14 cellular contexts compared by ENCODE assay signal in genomic region chr6:134426623-134427022, GRCh38.
DNase-seq lines count a peak whose midpoint lies in the region; ATAC-seq, FAIRE-seq and TF ChIP-seq lines count a peak whose summit lies in the region.
"Had no signal": no experiment of that assay in that cellular context is flagged by ENCODE, and none has a peak within 500 bp of the region (broad histone marks: within the 10 kb centered on the region; RNA-seq: fewer than 3 reads in every experiment).

No MANE protein-coding gene starts in this region.

- TF ChIP-seq CTCF in MCF 10A (IDR thresholded peaks at IDR 0.05; ENCODE audit: unreplicated experiment) (no peak), breast epithelium (IDR thresholded peaks at IDR 0.05) (no peak), GM23338 (conservative IDR thresholded peaks at IDR 0.05; ENCODE audit: low read depth in 2 of 2) (no peak), endothelial cell of umbilical vein (IDR thresholded peaks at IDR 0.05; ENCODE audit: extremely low read depth in 1 of 2, insufficient read depth in 1 of 2, low read depth in 1 of 2, low read length in 2 of 2) (no peak), Peyer's patch (IDR thresholded peaks at IDR 0.05) (no peak)

- no peak overlapping the region for H3K4me2 ChIP-seq in GM23338
- H3K4me2 ChIP-seq in endothelial cell of umbilical vein (ENCODE audit: insufficient read depth, low read length) = no peak overlapping the region

- no peak for ATAC-seq in GM23338
- no peak for ATAC-seq in stimulated activated memory B cell treated with anti-CD40 and anti-IgM and Interleukin-4, amounts not matched to agents 10 μg/mL and 1 μg/mL and 100 μg/mL, for 72 hours

- H3K4me1 ChIP-seq in breast epithelium (no peaks in the 10 kb centered on the region), GM23338 (ENCODE audit: insufficient read depth) (no peaks in the 10 kb centered on the region; the same call in 1 of the 2 replicates), endothelial cell of umbilical vein (ENCODE audit: control insufficient read depth, extremely low read depth, insufficient read depth, low read length) (peaks cover 42% of the 10 kb centered on the region), Peyer's patch (no peaks in the 10 kb centered on the region)
- H3K4me1 ChIP-seq: HAP-1 had no signal

- H3K4me3 Mint-ChIP-seq in MCF 10A (ENCODE audit: unreplicated experiment) = no peak overlapping the region
- no peak overlapping the region for H3K4me3 Mint-ChIP-seq in GM23338
- no peak overlapping the region for H3K4me3 Mint-ChIP-seq in stimulated activated memory B cell treated with anti-CD40 and anti-IgM and Interleukin-4, amounts not matched to agents 10 μg/mL and 1 μg/mL and 100 μg/mL, for 72 hours

- H3K9me3 ChIP-seq in breast epithelium (no peaks in the 10 kb centered on the region), endothelial cell of umbilical vein (replicated peaks; ENCODE audit: control insufficient read depth, insufficient read depth, low read length) (no peaks in the 10 kb centered on the region), Peyer's patch (no peaks in the 10 kb centered on the region)
- H3K9me3 ChIP-seq: HAP-1 had no signal

- dilution Hi-C loops in endothelial cell of umbilical vein (cut with MboI; ENCODE audit: extremely low pct_ligation_motif_present, low sequenced_read_pairs) = loop anchor here (25.0 kb wide), 1 partner anchor 111 kb away; no protein-coding TSS in a partner anchor

- TF ChIP-seq POLR2A in breast epithelium (IDR thresholded peaks at IDR 0.05) = no peak
- no peak for TF ChIP-seq POLR2A in endothelial cell of umbilical vein (IDR thresholded peaks at IDR 0.05; ENCODE audit: low read depth, low read length)
- TF ChIP-seq POLR2A in Peyer's patch (IDR thresholded peaks at IDR 0.05) = no peak

- H3F3A ChIP-seq in GM23338 (replicated peaks; ENCODE audit: low read depth) = no peaks in the 10 kb centered on the region

- CTCF ChIA-PET in MCF 10A (lab: Yijun Ruan, JAX) = interaction anchor here (0.6 to 0.9 kb wide), 2 partner anchors 119 to 172 kb away, joined by 3 to 4 read pairs; no protein-coding TSS in a partner anchor
- CTCF ChIA-PET in endothelial cell of umbilical vein (lab: Charles Lee) = interaction anchor here (1.8 to 5.2 kb wide), 2 partner anchors 8 to 215 kb away, joined by 3 to 27 read pairs; no protein-coding TSS in a partner anchor

- DNase-seq in MCF 10A (ENCODE audit: unreplicated experiment) (no peak), breast epithelium (ENCODE audit: low spot score in 2 of 2) (no peak), GM23338 (ENCODE audit: low spot score) (no peak), endothelial cell of umbilical vein (ENCODE audit: low read depth, low spot score) (no peak), pons (ENCODE audit: low spot score) (peak; percentile 47), Peyer's patch (no peak), mesenteric fat pad (ENCODE audit: low spot score) (no peak)
- DNase-seq: CD4-positive, CD25-positive, alpha-beta regulatory T cell; KBM-7 had no signal

- H4K20me1 ChIP-seq in GM23338 (replicated peaks; ENCODE audit: insufficient read depth) = no peaks in the 10 kb centered on the region
- no peaks in the 10 kb centered on the region for H4K20me1 ChIP-seq in endothelial cell of umbilical vein (replicated peaks; ENCODE audit: control insufficient read depth, extremely low read depth, insufficient read depth, low read length)

- H3K9me3 Mint-ChIP-seq in MCF 10A (ENCODE audit: unreplicated experiment) (no peaks in the 10 kb centered on the region), GM23338 (peaks cover 11% of the 10 kb centered on the region)
- H3K9me3 Mint-ChIP-seq in stimulated activated memory B cell treated with anti-CD40 and anti-IgM and Interleukin-4, amounts not matched to agents 10 μg/mL and 1 μg/mL and 100 μg/mL, for 72 hours = peaks cover 2% of the 10 kb centered on the region

- H3K36me3 ChIP-seq in breast epithelium (no peaks in the 10 kb centered on the region), GM23338 (ENCODE audit: insufficient read depth) (no peaks in the 10 kb centered on the region), endothelial cell of umbilical vein (ENCODE audit: control insufficient read depth in 2 of 2, extremely low read depth in 1 of 2, insufficient read depth in 2 of 2, low read length in 2 of 2) (no peaks in the 10 kb centered on the region), Peyer's patch (no peaks in the 10 kb centered on the region)
- H3K36me3 ChIP-seq: HAP-1 had no signal

- BruUV-seq in MCF 10A (replicated peaks; lab: Mats Ljungman, UMichigan) = no TSS peak
- no TSS peak for BruUV-seq in endothelial cell of umbilical vein (replicated peaks; lab: Mats Ljungman, UMichigan)

- H3K4me1 Mint-ChIP-seq in MCF 10A (ENCODE audit: insufficient read depth, unreplicated experiment) (peaks cover 32% of the 10 kb centered on the region), GM23338 (no peaks in the 10 kb centered on the region; the same call in 1 of the 3 replicates)
- peaks cover 23% of the 10 kb centered on the region for H3K4me1 Mint-ChIP-seq in stimulated activated memory B cell treated with anti-CD40 and anti-IgM and Interleukin-4, amounts not matched to agents 10 μg/mL and 1 μg/mL and 100 μg/mL, for 72 hours

- H3K27me3 Mint-ChIP-seq in MCF 10A (ENCODE audit: insufficient read depth, unreplicated experiment) (no peaks in the 10 kb centered on the region), GM23338 (ENCODE audit: insufficient read depth, low read depth, poor library complexity) (no peaks in the 10 kb centered on the region)
- no peaks in the 10 kb centered on the region for H3K27me3 Mint-ChIP-seq in stimulated activated memory B cell treated with anti-CD40 and anti-IgM and Interleukin-4, amounts not matched to agents 10 μg/mL and 1 μg/mL and 100 μg/mL, for 72 hours
- H3K27me3 Mint-ChIP-seq: CD4-positive, CD25-positive, alpha-beta regulatory T cell had no signal

- H3K4me3 ChIP-seq in breast epithelium = no peak overlapping the region
- no peak overlapping the region for H3K4me3 ChIP-seq in GM23338
- no peak overlapping the region for H3K4me3 ChIP-seq in endothelial cell of umbilical vein (replicated peaks in 1 of 3; ENCODE audit: insufficient read depth in 1 of 3, low read depth in 1 of 3, low read length in 3 of 3)
- H3K4me3 ChIP-seq in Peyer's patch = no peak overlapping the region
- H3K4me3 ChIP-seq: HAP-1 had no signal

- POLR2A ChIA-PET in MCF 10A (lab: Yijun Ruan, JAX) = interaction anchor here (5.3 kb wide), 1 partner anchor 10 kb away, joined by 32 read pairs; no protein-coding TSS in a partner anchor
- POLR2A ChIA-PET in endothelial cell of umbilical vein (lab: Charles Lee) = interaction anchor here (0.7 kb wide), 1 partner anchor 47 kb away, joined by 4 read pairs; no protein-coding TSS in a partner anchor

- H3K27ac Mint-ChIP-seq in MCF 10A (ENCODE audit: low read depth, unreplicated experiment) = peak overlapping the region; percentile 92
- H3K27ac Mint-ChIP-seq in GM23338 = no peak overlapping the region
- H3K27ac Mint-ChIP-seq in stimulated activated memory B cell treated with anti-CD40 and anti-IgM and Interleukin-4, amounts not matched to agents 10 μg/mL and 1 μg/mL and 100 μg/mL, for 72 hours = no peak overlapping the region

- no peak for FAIRE-seq in endothelial cell of umbilical vein (lab: Jason Lieb, UNC)
- FAIRE-seq: GM18507, H1, HTR-8/SVneo had no signal

- peak overlapping the region; percentile 81; the same call in 1 of the 2 replicates for H2AFZ ChIP-seq in GM23338
- H2AFZ ChIP-seq in endothelial cell of umbilical vein (ENCODE audit: low read depth, low read length) = no peak overlapping the region

- no peaks in the 10 kb centered on the region for H3K9me1 ChIP-seq in endothelial cell of umbilical vein (replicated peaks; ENCODE audit: control insufficient read depth, extremely low read depth, insufficient read depth, low read length)

- no peak overlapping the region for H3K9ac ChIP-seq in endothelial cell of umbilical vein (replicated peaks; ENCODE audit: extremely low read depth, insufficient read depth, low read length)

- intact Hi-C loops in MCF 10A (cut with micrococcal nuclease) = no loop called here
- intact Hi-C loops in breast epithelium (cut with DNase I; ENCODE audit: low total_unique reads) = no loop called here
- intact Hi-C loops in endothelial cell of umbilical vein (cut with micrococcal nuclease) = no loop called here

- H3K27me3 ChIP-seq in breast epithelium (no peaks in the 10 kb centered on the region), GM23338 (ENCODE audit: insufficient read depth) (no peaks in the 10 kb centered on the region), endothelial cell of umbilical vein (ENCODE audit: control insufficient read depth in 2 of 2, insufficient read depth in 2 of 2, low read length in 2 of 2) (no peaks in the 10 kb centered on the region), Peyer's patch (no peaks in the 10 kb centered on the region)

- H3K27ac ChIP-seq in breast epithelium = no peak overlapping the region
- no peak overlapping the region for H3K27ac ChIP-seq in GM23338 (ENCODE audit: low read depth)
- H3K27ac ChIP-seq in endothelial cell of umbilical vein (ENCODE audit: insufficient read depth, low read depth, low read length) = peak overlapping the region; percentile 74
- H3K27ac ChIP-seq in Peyer's patch = no peak overlapping the region

- peaks cover 7% of the 10 kb centered on the region; the same call in 1 of the 2 replicates for H3K9me2 ChIP-seq in GM23338 (ENCODE audit: insufficient read depth)

- H3K36me3 Mint-ChIP-seq in MCF 10A (ENCODE audit: insufficient read depth, unreplicated experiment) (peaks cover 4% of the 10 kb centered on the region), GM23338 (ENCODE audit: low read depth) (peaks cover 4% of the 10 kb centered on the region; the same call in 1 of the 3 replicates)
- H3K36me3 Mint-ChIP-seq in stimulated activated memory B cell treated with anti-CD40 and anti-IgM and Interleukin-4, amounts not matched to agents 10 μg/mL and 1 μg/mL and 100 μg/mL, for 72 hours = no peaks in the 10 kb centered on the region
- H3K36me3 Mint-ChIP-seq: CD4-positive, CD25-positive, alpha-beta regulatory T cell had no signal

- no peaks in the 10 kb centered on the region for H3K79me2 ChIP-seq in GM23338 (replicated peaks; ENCODE audit: insufficient read depth)
- no peaks in the 10 kb centered on the region for H3K79me2 ChIP-seq in endothelial cell of umbilical vein (ENCODE audit: control insufficient read depth, insufficient read depth, low read length)

TF ChIP-seq in GM23338, 12 proteins besides CTCF, POLR2A, EP300 and RAD21 (continues in another document):
- TF ChIP-seq ZNF114 (CRISPR knock-in tag; IDR thresholded peaks at IDR 0.05) (no peak), NANOG (IDR thresholded peaks at IDR 0.05; ENCODE audit: borderline replicate concordance) (no peak), JUNB (IDR thresholded peaks at IDR 0.05; ENCODE audit: unreplicated experiment) (no peak)

TF ChIP-seq in endothelial cell of umbilical vein, 7 proteins besides CTCF, POLR2A, EP300 and RAD21:
- TF ChIP-seq EZH2 (IDR thresholded peaks at IDR 0.05; ENCODE audit: borderline replicate concordance, low read depth, low read length, severe bottlenecking) (no peak), MAX (IDR thresholded peaks at IDR 0.05; ENCODE audit: insufficient read depth, insufficient read length) (no peak)
